14 cellular contexts compared by ENCODE assay signal in the genomic region with DNA sequence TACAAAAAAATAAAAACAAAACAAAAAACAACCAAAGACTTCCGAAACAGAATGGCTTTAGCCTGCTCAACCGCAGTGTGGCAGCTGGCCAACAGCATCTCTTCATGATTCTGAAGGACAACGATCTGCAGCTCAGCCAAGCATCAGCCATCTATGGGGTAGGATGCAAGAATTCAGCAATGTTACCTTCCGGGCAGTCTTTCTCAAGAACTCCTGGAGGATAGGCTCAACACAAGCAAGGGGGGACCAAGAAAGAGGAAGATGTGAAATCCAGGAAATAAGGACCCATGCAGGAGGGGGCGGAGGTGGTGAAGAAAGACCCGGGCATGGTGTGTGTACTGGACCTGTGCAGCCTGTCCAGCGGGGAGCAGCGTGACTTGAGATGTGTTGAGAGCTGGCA. TPM values are rescaled to one million over a fixed set of nuclear protein-coding genes. Genes with fewer than 3 reads are reported as not detected.
DNase-seq lines count a peak whose midpoint lies in the region; ATAC-seq and TF ChIP-seq lines count a peak whose summit lies in the region.
"Had no signal": no experiment of that assay in that cellular context is flagged by ENCODE, and none has a peak within 500 bp of the region (broad histone marks: within the 10 kb centered on the region; RNA-seq: fewer than 3 reads in every experiment).

No MANE protein-coding gene starts in this region.

- ATAC-seq in lower lobe of right lung (no peak), GM19324 (IDR thresholded peaks at IDR 0.05; ENCODE audit: low FRiP score, unreplicated experiment) (no peak)
- ATAC-seq: PC-3 had no signal

- H3K4me3 ChIP-seq in BLaER1 treated with 17β-estradiol and CSF1 and Interleukin-3, amounts not matched to agents 10 nM and 100 nM: peak overlapping the region; percentile 2 to 65 (median 48); a peak in 19 of 20 replicates
- H3K4me3 ChIP-seq in OCI-LY3 (ENCODE audit: low read length) (no peak overlapping the region), lower lobe of right lung (no peak overlapping the region)
- H3K4me3 ChIP-seq: stomach had no signal

- peak overlapping the region; percentile 55 to 84 (median 78); a peak in 20 of 22 replicates for H3K9ac ChIP-seq in BLaER1 treated with 17β-estradiol and CSF1 and Interleukin-3, amounts not matched to agents 10 nM and 100 nM
- H3K9ac ChIP-seq in OCI-LY3 (ENCODE audit: low read length): no peak overlapping the region

- TF ChIP-seq CTCF in GM10266 (IDR thresholded peaks at IDR 0.05; ENCODE audit: control insufficient read depth, insufficient read depth, low read depth, missing control alignments) (no peak), OCI-LY3 (IDR thresholded peaks at IDR 0.05; ENCODE audit: low read depth, low read length) (no peak), lower lobe of right lung (IDR thresholded peaks at IDR 0.05) (no peak)

- H3K4me1 ChIP-seq in BLaER1 treated with 17β-estradiol and CSF1 and Interleukin-3, amounts not matched to agents 10 nM and 100 nM: peaks cover 62 to 79% (median 73%) of the 10 kb centered on the region in 10 experiments
- H3K4me1 ChIP-seq in OCI-LY3 (ENCODE audit: low read length): peaks cover 30% of the 10 kb centered on the region
- peaks cover 33% of the 10 kb centered on the region for H3K4me1 ChIP-seq in lower lobe of right lung

- DNase-seq in GM10266 (ENCODE audit: extremely low spot score) (peak; percentile 75), lower lobe of right lung (peak; percentile 74), mucosa of gallbladder (ENCODE audit: low spot score) (no peak), GOT3 (lab: John Stamatoyannopoulos, UW) (no peak)
- DNase-seq: activated effector memory CD4-positive, alpha-beta T cell treated with Interleukin-2 at 50 U/mL for 16 hours; caudate nucleus; mesendoderm; NCI-H2029; PC-3; stimulated activated CD4-positive, alpha-beta T cell treated with anti-CD3 and anti-CD28 coated beads, Interleukin-2, amount 100 ng/mL, for 48 hours; stomach had no signal

- peaks cover 0 to 6% (median 0%) of the 10 kb centered on the region in 11 experiments; a peak in 2 of 22 replicates for H4K20me1 ChIP-seq in BLaER1 treated with 17β-estradiol and CSF1 and Interleukin-3, amounts not matched to agents 10 nM and 100 nM
- no peaks in the 10 kb centered on the region for H4K20me1 ChIP-seq in OCI-LY3 (ENCODE audit: insufficient read depth, low read length)

- no peaks in the 10 kb centered on the region for H3K36me3 ChIP-seq in BLaER1 treated with 17β-estradiol and CSF1 and Interleukin-3, amounts not matched to agents 10 nM and 100 nM
- H3K36me3 ChIP-seq in OCI-LY3 (replicated peaks; ENCODE audit: low read depth, low read length) (no peaks in the 10 kb centered on the region), lower lobe of right lung (no peaks in the 10 kb centered on the region)
- H3K36me3 ChIP-seq: stomach had no signal

- H3K27ac ChIP-seq in BLaER1 treated with 17β-estradiol and CSF1 and Interleukin-3, amounts not matched to agents 10 nM and 100 nM: peak overlapping the region; percentile 50 to 95 (median 89); a peak in 21 of 22 replicates
- H3K27ac ChIP-seq in OCI-LY3 (ENCODE audit: low read length) (no peak overlapping the region), lower lobe of right lung (no peak overlapping the region)

- H2AFZ ChIP-seq in OCI-LY3 (ENCODE audit: low read depth, low read length): peak overlapping the region; percentile 61; the same call in 1 of the 2 replicates

- peaks cover 3% of the 10 kb centered on the region for H3K79me2 ChIP-seq in OCI-LY3 (ENCODE audit: low read length)

- no peaks in the 10 kb centered on the region for H3K9me3 ChIP-seq in BLaER1 treated with 17β-estradiol and CSF1 and Interleukin-3, amounts not matched to agents 10 nM and 100 nM (replicated peaks in 1 of 11)
- H3K9me3 ChIP-seq in OCI-LY3 (ENCODE audit: insufficient read depth, low read length): no peaks in the 10 kb centered on the region
- H3K9me3 ChIP-seq in lower lobe of right lung: no peaks in the 10 kb centered on the region
- H3K9me3 ChIP-seq: stomach had no signal

- intact Hi-C loops in lower lobe of right lung (cut with DNase I): no loop called here

- H3K27me3 ChIP-seq in BLaER1 treated with 17β-estradiol and CSF1 and Interleukin-3, amounts not matched to agents 10 nM and 100 nM: no peaks in the 10 kb centered on the region
- peaks cover 6% of the 10 kb centered on the region for H3K27me3 ChIP-seq in OCI-LY3 (ENCODE audit: low read depth, low read length)
- H3K27me3 ChIP-seq in lower lobe of right lung (ENCODE audit: low read depth): no peaks in the 10 kb centered on the region
- H3K27me3 ChIP-seq: stomach had no signal

- peak overlapping the region; percentile 84 to 97 (median 93) for H3K4me2 ChIP-seq in BLaER1 treated with 17β-estradiol and CSF1 and Interleukin-3, amounts not matched to agents 10 nM and 100 nM
- peak overlapping the region; percentile 45; the same call in 1 of the 2 replicates for H3K4me2 ChIP-seq in OCI-LY3 (ENCODE audit: low read length)

RNA-seq across cellular contexts. Expression of a gene that starts 3.5 kb away (rescaled TPM):
- 294 TPM for total RNA-seq in lower lobe of right lung
- 322 TPM for total RNA-seq in mucosa of gallbladder

RNA-seq across cellular contexts. Expression of a gene that starts 4.6 kb away (rescaled TPM):
- total RNA-seq in lower lobe of right lung (11.7 TPM), mucosa of gallbladder (29.3 TPM)

RNA-seq across cellular contexts. Expression of a gene that starts 37.3 kb away (rescaled TPM):
- total RNA-seq in lower lobe of right lung: 1.6 TPM
- 19.0 TPM for total RNA-seq in mucosa of gallbladder

RNA-seq across cellular contexts. Expression of a gene that starts 39.1 kb away (rescaled TPM):
- 21.6 TPM for total RNA-seq in lower lobe of right lung
- total RNA-seq in mucosa of gallbladder: 105 TPM

RNA-seq across cellular contexts. Expression of a gene that starts 58.6 kb away (rescaled TPM):
- total RNA-seq in lower lobe of right lung: 5.4 TPM
- 5.9 TPM for total RNA-seq in mucosa of gallbladder

Comparison
In these comparisons a context has a peak if more than half of its experiments do, and no peak if none do; other contexts are left out.
1. H3K27ac ChIP-seq: peak in BLaER1 treated with 17β-estradiol and CSF1 and Interleukin-3, amounts not matched to agents 10 nM and 100 nM (11 of 11); none in OCI-LY3 (single experiment) and lower lobe of right lung (single experiment).
2. H3K4me3 ChIP-seq: peak in BLaER1 treated with 17β-estradiol and CSF1 and Interleukin-3, amounts not matched to agents 10 nM and 100 nM (10 of 10); none in OCI-LY3 (single experiment) and lower lobe of right lung (single experiment).
3. DNase-seq: peak in GM10266 (single experiment) and lower lobe of right lung (single experiment); none in mucosa of gallbladder (single experiment) and GOT3 (single experiment).